In genomic region chr3:76405196-76405595, GRCh38 we compare ENCODE assay signal across 16 cellular contexts.
A peak's percentile ranks its signal among the peaks of the same experiment; 100 is the strongest.
DNase-seq lines count a peak whose midpoint lies in the region; ATAC-seq and TF ChIP-seq lines count a peak whose summit lies in the region.
"Had no signal": no experiment of that assay in that cellular context is flagged by ENCODE, and none has a peak within 500 bp of the region (broad histone marks: within the 10 kb centered on the region; RNA-seq: fewer than 3 reads in every experiment).

No MANE protein-coding gene starts in this region.

- H3K27ac Mint-ChIP-seq in stimulated activated naive CD8-positive, alpha-beta T cell treated with anti-CD3 and anti-CD28 coated beads, Interleukin-15, amount 100 ng/mL, for 72 hours, result no peak overlapping the region
- H3K27ac Mint-ChIP-seq: CD8-positive, alpha-beta T cell had no signal

- H3K4me3 ChIP-seq in fibroblast of pulmonary artery (replicated peaks; ENCODE audit: low read depth, low read length), result no peak overlapping the region
- H3K4me3 ChIP-seq: BLaER1 treated with 17β-estradiol and CSF1 and Interleukin-3, amounts not matched to agents 10 nM and 100 nM; PC-9 had no signal

- H3K9me3 Mint-ChIP-seq in stimulated activated naive CD8-positive, alpha-beta T cell treated with anti-CD3 and anti-CD28 coated beads, Interleukin-15, amount 100 ng/mL, for 72 hours, result peaks cover 19 to 22% of the 10 kb centered on the region in 2 donors

- H3K4me3 Mint-ChIP-seq in stimulated activated naive CD8-positive, alpha-beta T cell treated with anti-CD3 and anti-CD28 coated beads, Interleukin-15, amount 100 ng/mL, for 72 hours, result no peak overlapping the region
- H3K4me3 Mint-ChIP-seq: CD8-positive, alpha-beta T cell had no signal

- no peaks in the 10 kb centered on the region for H3K4me1 Mint-ChIP-seq in stimulated activated naive CD8-positive, alpha-beta T cell treated with anti-CD3 and anti-CD28 coated beads, Interleukin-15, amount 100 ng/mL, for 72 hours

- no peak for ATAC-seq in HG03025 (IDR thresholded peaks at IDR 0.05; ENCODE audit: low FRiP score, unreplicated experiment)
- ATAC-seq in stimulated activated naive CD8-positive, alpha-beta T cell treated with anti-CD3 and anti-CD28 coated beads, Interleukin-15, amount 100 ng/mL, for 72 hours, result no peak
- ATAC-seq: CD8-positive, alpha-beta T cell had no signal

- no peaks in the 10 kb centered on the region for H3K27me3 Mint-ChIP-seq in stimulated activated naive CD8-positive, alpha-beta T cell treated with anti-CD3 and anti-CD28 coated beads, Interleukin-15, amount 100 ng/mL, for 72 hours

- TF ChIP-seq CTCF in fibroblast of pulmonary artery (IDR thresholded peaks at IDR 0.05; ENCODE audit: low read length, missing control alignments), result no peak

- DNase-seq in HS-5 (ENCODE audit: low read depth), result peak; percentile 55
- DNase-seq in amniotic stem cell (lab: John Stamatoyannopoulos, UW), result peak; percentile 4
- peak; percentile 1 for DNase-seq in fibroblast of pulmonary artery (ENCODE audit: low read depth)
- DNase-seq in stimulated activated naive CD8-positive, alpha-beta T cell treated with anti-CD3 and anti-CD28 coated beads, Interleukin-15, amount 100 ng/mL, for 72 hours, result no peak
- no peak for DNase-seq in GM19240 (ENCODE audit: insufficient read length, low spot score)
- no peak for DNase-seq in GDM1 (lab: John Stamatoyannopoulos, UW)
- DNase-seq: Calu3; CD8-positive, alpha-beta T cell; NCI-H1417; NCI-H187; NCI-H2107; NCI-H510A; PC-9; SIG-M5 had no signal

Comparison
In these comparisons a context has a peak if more than half of its experiments do, and no peak if none do; other contexts are left out.
1. DNase-seq: peak in HS-5 (single experiment), amniotic stem cell (single experiment) and fibroblast of pulmonary artery (single experiment); none in stimulated activated naive CD8-positive, alpha-beta T cell treated with anti-CD3 and anti-CD28 coated beads, Interleukin-15, amount 100 ng/mL, for 72 hours (0 of 2), GM19240 (single experiment) and GDM1 (single experiment).